8 cellular contexts compared by ENCODE assay signal in genomic region chr10:71713135-71714040, GRCh38. TPM values are rescaled to one million over a fixed set of nuclear protein-coding genes. Genes with fewer than 3 reads are reported as not detected.
DNase-seq lines count a peak whose midpoint lies in the region; ATAC-seq, FAIRE-seq and TF ChIP-seq lines count a peak whose summit lies in the region.

No MANE protein-coding gene starts in this region.

- H3K36me3 ChIP-seq in RWPE2 (ENCODE audit: low read depth) (no peaks in the 10 kb centered on the region), mammary epithelial cell (ENCODE audit: insufficient read depth, low read length) (no peaks in the 10 kb centered on the region), keratinocyte (ENCODE audit: control insufficient read depth in 2 of 2, extremely low read depth in 1 of 2, insufficient read depth in 2 of 2, low read length in 2 of 2) (no peaks in the 10 kb centered on the region), small intestine (ENCODE audit: control insufficient read depth in 2 of 2, insufficient read depth in 2 of 2, low read length in 2 of 2) (no peaks in the 10 kb centered on the region)

- H3K4me2 ChIP-seq in mammary epithelial cell (ENCODE audit: insufficient read depth, low read depth, low read length) (peak overlapping the region; percentile 69), keratinocyte (ENCODE audit: control insufficient read depth, extremely low read depth, insufficient read depth, low read depth, low read length) (peak overlapping the region; percentile 62)

- peak; percentile 87 for DNase-seq in GF-D8 (lab: John Stamatoyannopoulos, UW)
- DNase-seq in RWPE2 (ENCODE audit: low spot score): no peak
- DNase-seq in mammary epithelial cell: peak; percentile 95
- peak; percentile 44 for DNase-seq in keratinocyte (ENCODE audit: low read depth, low spot score)
- no peak for DNase-seq in small intestine

- no peaks in the 10 kb centered on the region for H3K27me3 ChIP-seq in RWPE2 (ENCODE audit: insufficient read depth, poor library complexity, severe bottlenecking)
- H3K27me3 ChIP-seq in mammary epithelial cell (ENCODE audit: insufficient read depth, low read length): no peaks in the 10 kb centered on the region
- H3K27me3 ChIP-seq in keratinocyte (ENCODE audit: control insufficient read depth, extremely low read depth, insufficient read depth, low read length): no peaks in the 10 kb centered on the region
- H3K27me3 ChIP-seq in small intestine (ENCODE audit: control insufficient read depth in 2 of 2, insufficient read depth in 2 of 2, low read length in 2 of 2): no peaks in the 10 kb centered on the region

- peaks cover 12% of the 10 kb centered on the region for H3K4me1 ChIP-seq in RWPE2 (ENCODE audit: insufficient read depth, poor library complexity, severe bottlenecking)
- H3K4me1 ChIP-seq in mammary epithelial cell (ENCODE audit: insufficient read depth, low read length): peaks cover 34% of the 10 kb centered on the region
- peaks cover 17% of the 10 kb centered on the region for H3K4me1 ChIP-seq in keratinocyte (ENCODE audit: control insufficient read depth, extremely low read depth, insufficient read depth, low read length)
- peaks cover 0 to 8% of the 10 kb centered on the region in 2 donors for H3K4me1 ChIP-seq in small intestine (ENCODE audit: control insufficient read depth in 2 of 2, insufficient read depth in 1 of 2, low read depth in 1 of 2, low read length in 1 of 2)

- H4K20me1 ChIP-seq in mammary epithelial cell (ENCODE audit: insufficient read depth, low read length) (no peaks in the 10 kb centered on the region), keratinocyte (ENCODE audit: control insufficient read depth, extremely low read depth, insufficient read depth, low read length) (no peaks in the 10 kb centered on the region)

- BruUV-seq in mammary epithelial cell (replicated peaks; lab: Mats Ljungman, UMichigan): TSS peak; percentile 86

- H3K9me3 ChIP-seq in RWPE2 (ENCODE audit: severe bottlenecking): no peaks in the 10 kb centered on the region
- no peaks in the 10 kb centered on the region for H3K9me3 ChIP-seq in mammary epithelial cell (replicated peaks; ENCODE audit: insufficient read depth, low read length)
- H3K9me3 ChIP-seq in keratinocyte (ENCODE audit: control insufficient read depth, low read depth, low read length): no peaks in the 10 kb centered on the region
- H3K9me3 ChIP-seq in small intestine (ENCODE audit: control insufficient read depth, low read depth): no peaks in the 10 kb centered on the region

- CTCF ChIA-PET in mammary epithelial cell (lab: Charles Lee; ENCODE audit: low non-redundant PET): no interaction called here

- no peak overlapping the region for H3K4me3 ChIP-seq in RWPE2 (ENCODE audit: severe bottlenecking)
- no peak overlapping the region for H3K4me3 ChIP-seq in mammary epithelial cell (replicated peaks in 1 of 3; ENCODE audit: insufficient read depth in 1 of 3, low read depth in 2 of 3, low read length in 3 of 3)
- H3K4me3 ChIP-seq in keratinocyte (ENCODE audit: control insufficient read depth in 2 of 3, extremely low read depth in 1 of 3, insufficient read depth in 2 of 3, low read depth in 1 of 3, low read length in 3 of 3): peak overlapping the region in 2 of 3 experiments; percentile 14 to 37
- H3K4me3 ChIP-seq in small intestine (ENCODE audit: low read depth in 1 of 2, low read length in 2 of 2): no peak overlapping the region

- ATAC-seq in RWPE2 (ENCODE audit: low read depth): peak; percentile 70
- ATAC-seq in GM21381 (IDR thresholded peaks at IDR 0.05; ENCODE audit: unreplicated experiment): no peak
- no peak for ATAC-seq in HG03108 (IDR thresholded peaks at IDR 0.05; ENCODE audit: unreplicated experiment)
- ATAC-seq in HG03280 (IDR thresholded peaks at IDR 0.05; ENCODE audit: unreplicated experiment): no peak

- intact Hi-C loops in mammary epithelial cell (cut with micrococcal nuclease): loop anchor here (1.0 kb wide), 2 partner anchors 13 to 60 kb away; partner anchors contain the start of gene VSIR

- no peaks in the 10 kb centered on the region for H3K9me1 ChIP-seq in keratinocyte (ENCODE audit: control insufficient read depth, extremely low read depth, insufficient read depth, low read length)

- dilution Hi-C loops in mammary epithelial cell (cut with HindIII; ENCODE audit: low sequenced_read_pairs): no loop called here
- dilution Hi-C loops in keratinocyte (cut with MboI; ENCODE audit: extremely low pct_ligation_motif_present, low sequenced_read_pairs): no loop called here

- H2AFZ ChIP-seq in mammary epithelial cell (ENCODE audit: low read depth, low read length) (peak overlapping the region; percentile 86), keratinocyte (ENCODE audit: control insufficient read depth, low read length) (peak overlapping the region; percentile 72)

- 10% methylated on average over 9 of the region's 13 CpGs for WGBS in mammary epithelial cell (ENCODE audit: low coverage, missing lambda C conversion rate)
- 38 to 71% (median 71%) methylated on average over 13 of the region's 13 CpGs for WGBS in small intestine, 3 donors

- TF ChIP-seq CTCF in RWPE2 (IDR thresholded peaks at IDR 0.05; ENCODE audit: poor library complexity, severe bottlenecking) (no peak), mammary epithelial cell (conservative IDR thresholded peaks at IDR 0.05 in 1 of 2, IDR thresholded peaks at IDR 0.05 in 1 of 2; ENCODE audit: extremely low read depth in 1 of 2, insufficient read depth in 1 of 2, low read depth in 1 of 2, low read length in 2 of 2) (peak; percentile 10 to 33), keratinocyte (optimal IDR thresholded peaks at IDR 0.05 in 1 of 3, IDR thresholded peaks at IDR 0.05 in 1 of 3, conservative IDR thresholded peaks at IDR 0.05 in 1 of 3; ENCODE audit: extremely low read depth in 1 of 3, insufficient read depth in 2 of 3, low read length in 3 of 3) (peak in 2 of 3 experiments; percentile 7 to 17)

- FAIRE-seq in keratinocyte (lab: Jason Lieb, UNC) (peak; percentile 56), small intestine (lab: Jason Lieb, UNC) (no peak)

- H3K79me2 ChIP-seq in mammary epithelial cell (ENCODE audit: insufficient read depth, low read length) (no peaks in the 10 kb centered on the region), keratinocyte (ENCODE audit: control insufficient read depth, insufficient read depth, low read length) (no peaks in the 10 kb centered on the region)

- peak overlapping the region; percentile 24 for H3K27ac ChIP-seq in RWPE2 (ENCODE audit: poor library complexity, severe bottlenecking)
- H3K27ac ChIP-seq in mammary epithelial cell (ENCODE audit: insufficient read depth, low read depth, low read length): peak overlapping the region; percentile 73
- H3K27ac ChIP-seq in keratinocyte (ENCODE audit: control insufficient read depth, insufficient read depth, low read length): peak overlapping the region; percentile 69
- peak overlapping the region; percentile 21 to 83 for H3K27ac ChIP-seq in small intestine (ENCODE audit: low read depth in 1 of 2, low read length in 1 of 2)

- in situ Hi-C loops in mammary epithelial cell (cut with MboI; ENCODE audit: low sequenced_read_pairs in 2 of 2): no loop called here

- peak overlapping the region; percentile 55 for H3K9ac ChIP-seq in mammary epithelial cell (ENCODE audit: insufficient read depth, low read length)
- peak overlapping the region; percentile 64 for H3K9ac ChIP-seq in keratinocyte (ENCODE audit: control insufficient read depth, extremely low read depth, insufficient read depth, low read length)

RNA-seq across cellular contexts. Expression of gene C10orf105, which starts 6.2 kb away (rescaled TPM):
- total RNA-seq in mammary epithelial cell: under 1 TPM in 1 of 2 donors, not detected in 1; under 0.01 TPM
- polyA plus RNA-seq in mammary epithelial cell (not detected), keratinocyte (not detected in 3 replicates), small intestine (under 1 TPM in 1 of 3 donors, not detected in 2; 0.06 TPM)
- polyA minus RNA-seq in mammary epithelial cell (not detected), keratinocyte (not detected in 3 replicates)
- polyA plus RNA-seq in keratinocyte (2011; ENCODE audit: low read depth): not detected
- polyA plus RNA-seq in keratinocyte (2011; cell fraction: cytosol; rRNA removed): not detected in 2 replicates
- not detected in 2 replicates for polyA plus RNA-seq in keratinocyte (2011; cell fraction: nucleus; rRNA removed)
- polyA plus RNA-seq in keratinocyte (2012; ENCODE audit: low replicate concordance): not detected in 2 replicates
- not detected for polyA minus RNA-seq in keratinocyte (2011; cell fraction: cytosol; rRNA and poly(A)+ RNA removed)
- not detected in 2 replicates for polyA minus RNA-seq in keratinocyte (2011; cell fraction: nucleus; rRNA and poly(A)+ RNA removed)

RNA-seq across cellular contexts. Expression of gene VSIR, which starts 59.9 kb away (rescaled TPM):
- 10 to 100 TPM; 39.9 to 77.8 TPM for total RNA-seq in mammary epithelial cell
- polyA plus RNA-seq in mammary epithelial cell (26.5 TPM), keratinocyte (8.1 to 17.1 TPM (median 11.7 TPM) in 3 replicates), small intestine (10 to 100 TPM; 26.6 to 58.9 (median 49.6) TPM)
- polyA minus RNA-seq in mammary epithelial cell (31.0 TPM), keratinocyte (11.3 to 32.3 TPM (median 16.6 TPM) in 3 replicates)
- polyA plus RNA-seq in keratinocyte (2011; ENCODE audit: low read depth): 4.8 TPM
- polyA plus RNA-seq in keratinocyte (2011; cell fraction: cytosol; rRNA removed): 7.1 and 10.7 TPM in 2 replicates
- polyA plus RNA-seq in keratinocyte (2011; cell fraction: nucleus; rRNA removed): 16.9 and 21.5 TPM in 2 replicates
- polyA plus RNA-seq in keratinocyte (2012; ENCODE audit: low replicate concordance): 13.5 and 14.0 TPM in 2 replicates
- 14.4 TPM for polyA minus RNA-seq in keratinocyte (2011; cell fraction: cytosol; rRNA and poly(A)+ RNA removed)
- 9.4 and 16.7 TPM in 2 replicates for polyA minus RNA-seq in keratinocyte (2011; cell fraction: nucleus; rRNA and poly(A)+ RNA removed)

Comparison
In these comparisons a context has a peak if more than half of its experiments do, and no peak if none do; other contexts are left out.
1. DNase-seq: peak in GF-D8 (single experiment), mammary epithelial cell (single experiment) and keratinocyte (single experiment); none in RWPE2 (single experiment) and small intestine (single experiment).
2. H3K4me3 ChIP-seq: peak in keratinocyte (2 of 3); none in RWPE2 (single experiment), mammary epithelial cell (0 of 3) and small intestine (0 of 2).
3. Peak in every context shown above with its lines, with median percentiles within 50 percentile points of each other: H3K27ac ChIP-seq.